ENCODE assay signal across 18 cellular contexts in genomic region chr20:20897922-20898321, GRCh38.
"Had no signal": no experiment of that assay in that cellular context is flagged by ENCODE, and none has a peak within 500 bp of the region (broad histone marks: within the 10 kb centered on the region; RNA-seq: fewer than 3 reads in every experiment).

No MANE protein-coding gene starts in this region.

- DNase-seq: activated CD4-positive, alpha-beta T cell treated with anti-CD3 and anti-CD28 coated beads, Interleukin-2, amount 10 ng/mL, durations not matched to agents 7 days and 5 days; activated CD4-positive, CD25-positive, alpha-beta regulatory T cell treated with anti-CD3 and anti-CD28 coated beads, Interleukin-2, amount 50 U/mL, for 72 hours; activated CD8-positive, alpha-beta memory T cell treated with anti-CD3 and anti-CD28 coated beads, Interleukin-2, amount 10 ng/mL, durations not matched to agents 7 days and 5 days; activated CD8-positive, alpha-beta T cell treated with anti-CD3 and anti-CD28 coated beads for 36 hours; activated gamma-delta T cell; activated T-cell treated with anti-CD3 and anti-CD28 coated beads for 4 hours; anterior cingulate cortex; kidney glomerular epithelial cell; left ventricle myocardium superior; stimulated activated CD4-positive, alpha-beta T cell treated with anti-CD3 and anti-CD28 coated beads, Interleukin-2, amount 100 ng/mL, for 48 hours; stimulated activated CD8-positive, alpha-beta memory T cell treated with anti-CD3 and anti-CD28 coated beads, Interleukin-4, amount 100 ng/mL, for 48 hours; stimulated activated naive CD4-positive, alpha-beta T cell; T-helper 2 cell had no signal

- H3K4me1 Mint-ChIP-seq: activated CD4-positive, alpha-beta T cell treated with anti-CD3 and anti-CD28 coated beads, Interleukin-2, amount 10 ng/mL, durations not matched to agents 7 days and 5 days; activated CD8-positive, alpha-beta memory T cell treated with anti-CD3 and anti-CD28 coated beads, Interleukin-2, amount 10 ng/mL, durations not matched to agents 7 days and 5 days; activated naive CD4-positive, alpha-beta T cell treated with anti-CD3 and anti-CD28 coated beads, Interleukin-2, amount 50 U/mL, for 24 hours; memory B cell had no signal

- H3K27me3 Mint-ChIP-seq: activated CD4-positive, alpha-beta T cell treated with anti-CD3 and anti-CD28 coated beads, Interleukin-2, amount 10 ng/mL, durations not matched to agents 7 days and 5 days had no signal

- H3K36me3 Mint-ChIP-seq: activated CD8-positive, alpha-beta memory T cell treated with anti-CD3 and anti-CD28 coated beads, Interleukin-2, amount 10 ng/mL, durations not matched to agents 7 days and 5 days; activated naive CD4-positive, alpha-beta T cell treated with anti-CD3 and anti-CD28 coated beads, Interleukin-2, amount 50 U/mL, for 24 hours; brain; memory B cell had no signal

- H3K9me3 Mint-ChIP-seq: activated CD4-positive, alpha-beta T cell treated with anti-CD3 and anti-CD28 coated beads, Interleukin-2, amount 10 ng/mL, durations not matched to agents 7 days and 5 days; activated CD8-positive, alpha-beta T cell treated with anti-CD3 and anti-CD28 coated beads for 36 hours; activated T-helper 1 cell treated with anti-CD3 and anti-CD28 coated beads, Interleukin-12 subunit alpha, Interleukin-12 subunit beta, Interleukin-2, Interleukin-4 antibody, amounts not matched to agents 30 ng/mL and 10 ng/mL and 1 ng/mL, durations not matched to agents 14 hours and 24 hours and 36 hours; memory B cell had no signal

- ATAC-seq: activated CD8-positive, alpha-beta memory T cell treated with anti-CD3 and anti-CD28 coated beads, Interleukin-2, amount 10 ng/mL, durations not matched to agents 7 days and 5 days; activated CD8-positive, alpha-beta T cell treated with anti-CD3 and anti-CD28 coated beads for 36 hours; left ventricle myocardium superior had no signal

- H3K4me3 Mint-ChIP-seq: activated CD4-positive, alpha-beta T cell treated with anti-CD3 and anti-CD28 coated beads, Interleukin-2, amount 10 ng/mL, durations not matched to agents 7 days and 5 days; activated CD8-positive, alpha-beta memory T cell treated with anti-CD3 and anti-CD28 coated beads, Interleukin-2, amount 10 ng/mL, durations not matched to agents 7 days and 5 days; activated CD8-positive, alpha-beta T cell treated with anti-CD3 and anti-CD28 coated beads for 36 hours; activated naive CD4-positive, alpha-beta T cell treated with anti-CD3 and anti-CD28 coated beads, Interleukin-2, amount 50 U/mL, for 24 hours; activated T-helper 1 cell treated with anti-CD3 and anti-CD28 coated beads, Interleukin-12 subunit alpha, Interleukin-12 subunit beta, Interleukin-2, Interleukin-4 antibody, amounts not matched to agents 30 ng/mL and 10 ng/mL and 1 ng/mL, durations not matched to agents 14 hours and 24 hours and 36 hours; brain; memory B cell had no signal

- H3K27ac Mint-ChIP-seq: activated CD4-positive, alpha-beta T cell treated with anti-CD3 and anti-CD28 coated beads, Interleukin-2, amount 10 ng/mL, durations not matched to agents 7 days and 5 days; activated CD8-positive, alpha-beta memory T cell treated with anti-CD3 and anti-CD28 coated beads, Interleukin-2, amount 10 ng/mL, durations not matched to agents 7 days and 5 days; activated CD8-positive, alpha-beta T cell treated with anti-CD3 and anti-CD28 coated beads for 36 hours; activated naive CD4-positive, alpha-beta T cell treated with anti-CD3 and anti-CD28 coated beads, Interleukin-2, amount 50 U/mL, for 24 hours; activated T-helper 1 cell treated with anti-CD3 and anti-CD28 coated beads, Interleukin-12 subunit alpha, Interleukin-12 subunit beta, Interleukin-2, Interleukin-4 antibody, amounts not matched to agents 30 ng/mL and 10 ng/mL and 1 ng/mL, durations not matched to agents 14 hours and 24 hours and 36 hours; brain; memory B cell; progenitor cell of endocrine pancreas had no signal
